Comparison of ENCODE assay signal across 22 cellular contexts in genomic region chr14:76884394-76884793, GRCh38. TPM values are rescaled to one million over a fixed set of nuclear protein-coding genes. Genes with fewer than 3 reads are reported as not detected.
"Had no signal": no experiment of that assay in that cellular context is flagged by ENCODE, and none has a peak within 500 bp of the region (broad histone marks: within the 10 kb centered on the region; RNA-seq: fewer than 3 reads in every experiment).

No MANE protein-coding gene starts in this region.

- H3K27ac ChIP-seq: right lobe of liver had no signal

- DNase-seq: activated CD4-positive, alpha-beta T cell treated with anti-CD3 and anti-CD28 coated beads for 1 hour; activated CD4-positive, alpha-beta T cell treated with anti-CD3 and anti-CD28 coated beads, Interleukin-2, amount 50 U/mL, for 48 hours; activated naive CD4-positive, alpha-beta T cell treated with Interleukin-2 at 50 U/mL for 16 hours; activated naive CD8-positive, alpha-beta T cell treated with anti-CD3 and anti-CD28 coated beads, Interleukin-2, amount 50 U/mL, for 24 hours; aorta; cerebellar nuclear complex; erythroblast; immature natural killer cell; left colon; occipital lobe; right lobe of liver; stimulated activated naive CD8-positive, alpha-beta T cell treated with anti-CD3 and anti-CD28 coated beads, Interleukin-15, amount 100 ng/mL, for 72 hours; T-helper 1 cell; T1000 had no signal

- H3K4me3 ChIP-seq: right lobe of liver had no signal

- ATAC-seq: activated naive CD8-positive, alpha-beta T cell treated with anti-CD3 and anti-CD28 coated beads, Interleukin-2, amount 50 U/mL, for 24 hours; activated T-helper 17 cell treated with anti-CD3 and anti-CD28 coated beads, Interleukin-2, amount 50 U/mL, for 72 hours; left colon; natural killer cell treated with Interleukin-12 subunit alpha and Interleukin-12 subunit beta and Interleukin-15 and Interleukin-18, amount 100 ng/mL, for 72 hours; SK-N-SH treated with all-trans-retinoic acid at 6 μM for 48 hours; stimulated activated naive CD8-positive, alpha-beta T cell treated with anti-CD3 and anti-CD28 coated beads, Interleukin-15, amount 100 ng/mL, for 72 hours had no signal

- H3K9me3 ChIP-seq: right lobe of liver had no signal

- H3K4me1 ChIP-seq: right lobe of liver had no signal

- H3K27me3 ChIP-seq: right lobe of liver had no signal

- H3K36me3 ChIP-seq: right lobe of liver had no signal

RNA-seq across cellular contexts. Expression of gene LRRC74A, which starts 58.2 kb away (rescaled TPM):
- total RNA-seq: activated T-helper 17 cell treated with anti-CD3 and anti-CD28 coated beads, Interleukin-2, amount 50 U/mL, for 72 hours; aorta; dermis microvascular lymphatic vessel endothelial cell; endodermal cell; left colon; natural killer cell treated with Interleukin-12 subunit alpha and Interleukin-12 subunit beta and Interleukin-15 and Interleukin-18, amount 100 ng/mL, for 72 hours; occipital lobe; progenitor cell of endocrine pancreas; right lobe of liver; temporal lobe; urinary bladder had no signal
